In genomic region chr3:88812576-88812975, GRCh38 we compare ENCODE assay signal across 1 cellular context.
TF ChIP-seq lines count a peak whose summit lies in the region.

No MANE protein-coding gene starts in this region.

TF ChIP-seq in GM23338, 12 proteins besides CTCF, POLR2A, EP300 and RAD21 (continued from another document):
- TF ChIP-seq REST (IDR thresholded peaks at IDR 0.05; ENCODE audit: unreplicated experiment): no peak
- TF ChIP-seq CREB1 (CRISPR knock-in tag; IDR thresholded peaks at IDR 0.05; ENCODE audit: low read depth): no peak
- TF ChIP-seq EZH2phosphoT487 (IDR thresholded peaks at IDR 0.05; ENCODE audit: unreplicated experiment): no peak
- TF ChIP-seq NANOG (IDR thresholded peaks at IDR 0.05; ENCODE audit: borderline replicate concordance): no peak
- TF ChIP-seq POLR2AphosphoS5 (IDR thresholded peaks at IDR 0.05; ENCODE audit: low read depth): no peak
- TF ChIP-seq STAT1 (IDR thresholded peaks at IDR 0.05; ENCODE audit: unreplicated experiment): no peak
- no peak for TF ChIP-seq ZNF331 (CRISPR knock-in tag; IDR thresholded peaks at IDR 0.05; ENCODE audit: low read depth)
- no peak for TF ChIP-seq ETS1 (IDR thresholded peaks at IDR 0.05)
- no peak for TF ChIP-seq ZNF114 (CRISPR knock-in tag; IDR thresholded peaks at IDR 0.05)
- TF ChIP-seq EZH2 (IDR thresholded peaks at IDR 0.05; ENCODE audit: low read depth, unreplicated experiment): no peak
TF ChIP-seq in GM23338: peak in this region for 0.
